Comparison of ENCODE assay signal across 8 cellular contexts in genomic region chr15:92797168-92798052, GRCh38.
DNase-seq lines count a peak whose midpoint lies in the region; ATAC-seq and TF ChIP-seq lines count a peak whose summit lies in the region.

No MANE protein-coding gene starts in this region.

- 66 to 74% (median 71%) methylated on average over 12 of the region's 12 CpGs for WGBS in ovary, 3 donors

- H3K27ac ChIP-seq in CD4-positive, alpha-beta memory T cell (ENCODE audit: low read depth, low read length) = no peak overlapping the region
- peak overlapping the region in 1 of 2 donors; percentile 39 for H3K27ac ChIP-seq in ovary

- H3K27me3 ChIP-seq in CD4-positive, alpha-beta memory T cell (ENCODE audit: insufficient read depth, low read length) = no peaks in the 10 kb centered on the region
- H3K27me3 ChIP-seq in ovary = no peaks in the 10 kb centered on the region

- no peaks in the 10 kb centered on the region for H3K27me3 Mint-ChIP-seq in CD4-positive, alpha-beta memory T cell

- intact Hi-C loops in CD4-positive, alpha-beta memory T cell (cut with micrococcal nuclease) = loop anchor here (1.0 to 10.0 kb wide), 3 partner anchors 11 to 217 kb away; no protein-coding TSS in a partner anchor
- intact Hi-C loops in ovary (cut with DNase I) = loop anchor here in 2 of 4 donors (5.0 to 10.0 kb wide), 3 partner anchors 227 to 1317 kb away; no protein-coding TSS in a partner anchor

- H3K4me1 ChIP-seq in CD4-positive, alpha-beta memory T cell (ENCODE audit: insufficient read depth, low read length) = peaks cover 7% of the 10 kb centered on the region
- H3K4me1 ChIP-seq in ovary (ENCODE audit: insufficient read depth) = peaks cover 6% of the 10 kb centered on the region

- H3K9me3 Mint-ChIP-seq in CD4-positive, alpha-beta memory T cell = no peaks in the 10 kb centered on the region

- CTCF ChIA-PET in CD4-positive, alpha-beta memory T cell (lab: Charles Lee; ENCODE audit: partially characterized antibody) = interaction anchor here (0.6 to 7.7 kb wide), 38 partner anchors 9 to 249 kb away, joined by 3 to 205 read pairs (median 6); partner anchors contain the start of gene CHD2

- no peak for TF ChIP-seq POLR2A in ovary (IDR thresholded peaks at IDR 0.05)

- peak; percentile 42 for TF ChIP-seq CTCF in foreskin fibroblast (IDR thresholded peaks at IDR 0.05; ENCODE audit: low read depth, low read length)
- TF ChIP-seq CTCF in ovary (IDR thresholded peaks at IDR 0.05) = peak; percentile 67 to 83 (median 81)

- H3K4me3 Mint-ChIP-seq in CD4-positive, alpha-beta memory T cell = no peak overlapping the region

- no peak for TF ChIP-seq EP300 in ovary (IDR thresholded peaks at IDR 0.05)

- no peaks in the 10 kb centered on the region for H3K36me3 ChIP-seq in CD4-positive, alpha-beta memory T cell (ENCODE audit: insufficient read depth, low read length)
- H3K36me3 ChIP-seq in ovary = no peaks in the 10 kb centered on the region

- no peaks in the 10 kb centered on the region for H3K36me3 Mint-ChIP-seq in CD4-positive, alpha-beta memory T cell

- DNase-seq in CD4-positive, alpha-beta memory T cell = peak; percentile 63 to 79 (median 75)
- peak; percentile 73 for DNase-seq in NCI-H2227 (lab: John Stamatoyannopoulos, UW; ENCODE audit: unreplicated experiment)
- peak; percentile 27 for DNase-seq in activated CD4-positive, CD25-positive, alpha-beta regulatory T cell treated with anti-CD3 and anti-CD28 coated beads, Interleukin-2, amount 50 U/mL, for 72 hours
- DNase-seq in foreskin fibroblast = peak; percentile 59 to 87
- DNase-seq in ovary = peak in 1 of 5 donors; percentile 37
- no peak for DNase-seq in stimulated activated CD4-positive, alpha-beta T cell treated with anti-CD3 and anti-CD28 coated beads, Interleukin-4, amount 100 ng/mL, for 1 hour

- peak overlapping the region; percentile 43 to 92 (median 91) for H3K27ac Mint-ChIP-seq in CD4-positive, alpha-beta memory T cell

- ATAC-seq in GM18517 (IDR thresholded peaks at IDR 0.05; ENCODE audit: unreplicated experiment) (peak; percentile 72), HG03139 (IDR thresholded peaks at IDR 0.05; ENCODE audit: unreplicated experiment) (peak; percentile 66)

- no peak overlapping the region for H3K4me3 ChIP-seq in CD4-positive, alpha-beta memory T cell (ENCODE audit: low read length in 2 of 2)
- H3K4me3 ChIP-seq in foreskin fibroblast (ENCODE audit: low read depth in 1 of 2, low read length in 2 of 2) = no peak overlapping the region
- no peak overlapping the region for H3K4me3 ChIP-seq in ovary

- no peaks in the 10 kb centered on the region for H3K9me3 ChIP-seq in CD4-positive, alpha-beta memory T cell (ENCODE audit: control insufficient read depth in 1 of 2, low read length in 2 of 2)
- H3K9me3 ChIP-seq in ovary = no peaks in the 10 kb centered on the region

- H3K4me1 Mint-ChIP-seq in CD4-positive, alpha-beta memory T cell = peaks cover 6 to 9% (median 7%) of the 10 kb centered on the region in 4 donors

- POLR2A ChIA-PET in CD4-positive, alpha-beta memory T cell (lab: Charles Lee; ENCODE audit: partially characterized antibody) = interaction anchor here (0.6 to 5.2 kb wide), 18 partner anchors 8 to 187 kb away, joined by 3 to 46 read pairs (median 4); partner anchors contain the start of gene CHD2
